ENCODE assay signal across 8 cellular contexts in genomic region chr19:54136864-54137113, GRCh38. TPM values are rescaled to one million over a fixed set of nuclear protein-coding genes. Genes with fewer than 3 reads are reported as not detected.
DNase-seq lines count a peak whose midpoint lies in the region; ATAC-seq and TF ChIP-seq lines count a peak whose summit lies in the region.

No MANE protein-coding gene starts in this region.

- ATAC-seq in HG03280 (IDR thresholded peaks at IDR 0.05; ENCODE audit: unreplicated experiment) (no peak), HG02610 (IDR thresholded peaks at IDR 0.05; ENCODE audit: unreplicated experiment) (no peak), GM21390 (IDR thresholded peaks at IDR 0.05; ENCODE audit: unreplicated experiment) (no peak)

- H3K27ac Mint-ChIP-seq in brain, result peak overlapping the region; percentile 75 to 94 (median 93)

- H3K9me3 Mint-ChIP-seq in brain, result no peaks in the 10 kb centered on the region

- DNase-seq in AG04450 (ENCODE audit: low read depth, low spot score), result no peak
- no peak for DNase-seq in HFF-Myc (ENCODE audit: extremely low read depth, low read depth)
- no peak for DNase-seq in NCI-H146 (lab: John Stamatoyannopoulos, UW)

- H3K4me3 ChIP-seq in AG04450 (ENCODE audit: low read depth, low read length) (peak overlapping the region; percentile 77), HFF-Myc (replicated peaks; ENCODE audit: low read depth, low read length) (peak overlapping the region; percentile 51), mucosa of stomach (ENCODE audit: low read length) (peak overlapping the region; percentile 65)

- H3K4me3 Mint-ChIP-seq in brain, result peak overlapping the region; percentile 89 to 97 (median 93)

- H3K9ac ChIP-seq in mucosa of stomach (ENCODE audit: low read length), result peak overlapping the region; percentile 55

- peak overlapping the region; percentile 65 for H3K27ac ChIP-seq in AG04450 (ENCODE audit: low read depth, low read length)

- H3K27me3 Mint-ChIP-seq in brain, result peaks cover 20% of the 10 kb centered on the region

- H3K36me3 ChIP-seq in mucosa of stomach (ENCODE audit: control insufficient read depth, insufficient read depth, low read length), result no peaks in the 10 kb centered on the region

- H3K9me3 ChIP-seq in AG04450 (ENCODE audit: control insufficient read depth, insufficient read depth, low read length) (peaks cover 4% of the 10 kb centered on the region), mucosa of stomach (ENCODE audit: control insufficient read depth, low read length) (no peaks in the 10 kb centered on the region)

- H3K4me1 ChIP-seq in mucosa of stomach (ENCODE audit: control insufficient read depth, insufficient read depth, low read length), result peaks cover 24% of the 10 kb centered on the region

- CTCF ChIA-PET in AG04450 (lab: Charles Lee), result interaction anchor here (1.0 to 1.4 kb wide), 4 partner anchors 22 to 344 kb away, joined by 3 to 6 read pairs (median 4); partner anchors contain the start of gene LENG1

- H3K27me3 ChIP-seq in AG04450 (ENCODE audit: control insufficient read depth, insufficient read depth, low read length) (peaks cover 3% of the 10 kb centered on the region), mucosa of stomach (ENCODE audit: control insufficient read depth, insufficient read depth, low read length) (peaks cover 5% of the 10 kb centered on the region)

- POLR2A ChIA-PET in AG04450 (lab: Yijun Ruan, JAX), result interaction anchor here (0.5 to 3.9 kb wide), 18 partner anchors 11 to 312 kb away, joined by 3 to 23 read pairs (median 5); partner anchors contain the start of genes LENG1, LENG8, MBOAT7 and MYADM

- TF ChIP-seq CTCF in AG04450 (IDR thresholded peaks at IDR 0.05; ENCODE audit: low read depth, low read length) (no peak), HFF-Myc (IDR thresholded peaks at IDR 0.05; ENCODE audit: low read depth, low read length, missing control alignments) (no peak), brain (conservative IDR thresholded peaks at IDR 0.05) (no peak)

- H3K36me3 Mint-ChIP-seq in brain, result peaks cover 4% of the 10 kb centered on the region

- peaks cover 49% of the 10 kb centered on the region for H3K4me1 Mint-ChIP-seq in brain

RNA-seq across cellular contexts. Expression of gene CNOT3, which starts 0.8 kb away (rescaled TPM):
- 9.9 and 18.7 TPM in 2 replicates for polyA plus RNA-seq in AG04450 (2011; rRNA removed)
- polyA minus RNA-seq in AG04450 (2011; rRNA and poly(A)+ RNA removed), result 21.9 and 26.4 TPM in 2 replicates
- polyA plus RNA-seq in brain (ENCODE audit: insufficient read depth, low read depth, low replicate concordance), result 44.6 TPM

RNA-seq across cellular contexts. Expression of gene PRPF31, which starts 21.2 kb away (rescaled TPM):
- polyA plus RNA-seq in AG04450 (2011; rRNA removed), result 28.7 and 35.3 TPM in 2 replicates
- 19.3 and 20.4 TPM in 2 replicates for polyA minus RNA-seq in AG04450 (2011; rRNA and poly(A)+ RNA removed)
- 69.6 TPM for polyA plus RNA-seq in brain (ENCODE audit: insufficient read depth, low read depth, low replicate concordance)

RNA-seq across cellular contexts. Expression of gene TFPT, which starts 21.3 kb away (rescaled TPM):
- polyA plus RNA-seq in AG04450 (2011; rRNA removed), result 12.3 and 15.8 TPM in 2 replicates
- polyA minus RNA-seq in AG04450 (2011; rRNA and poly(A)+ RNA removed), result 8.1 and 8.5 TPM in 2 replicates
- polyA plus RNA-seq in brain (ENCODE audit: insufficient read depth, low read depth, low replicate concordance), result 48.3 TPM

RNA-seq across cellular contexts. Expression of gene LENG1, which starts 22.7 kb away (rescaled TPM):
- polyA plus RNA-seq in AG04450 (2011; rRNA removed) (3.0 and 3.3 TPM in 2 replicates), brain (ENCODE audit: insufficient read depth, low read depth, low replicate concordance) (14.0 TPM)
- 0.37 and 0.56 TPM in 2 replicates for polyA minus RNA-seq in AG04450 (2011; rRNA and poly(A)+ RNA removed)

RNA-seq across cellular contexts. Expression of gene NDUFA3, which starts 34.1 kb away (rescaled TPM):
- polyA plus RNA-seq in AG04450 (2011; rRNA removed), result 35.4 and 54.0 TPM in 2 replicates
- 152 and 211 TPM in 2 replicates for polyA minus RNA-seq in AG04450 (2011; rRNA and poly(A)+ RNA removed)
- 454 TPM for polyA plus RNA-seq in brain (ENCODE audit: insufficient read depth, low read depth, low replicate concordance)
